ENCODE assay signal across 12 cellular contexts in genomic region chr2:157471078-157471477, GRCh38. TPM values are rescaled to one million over a fixed set of nuclear protein-coding genes. Genes with fewer than 3 reads are reported as not detected.
DNase-seq lines count a peak whose midpoint lies in the region; ATAC-seq and TF ChIP-seq lines count a peak whose summit lies in the region.
"Had no signal": no experiment of that assay in that cellular context is flagged by ENCODE, and none has a peak within 500 bp of the region (broad histone marks: within the 10 kb centered on the region; RNA-seq: fewer than 3 reads in every experiment).

No MANE protein-coding gene starts in this region.

- DNase-seq in activated CD4-positive, alpha-beta T cell treated with anti-CD3 and anti-CD28 coated beads, Interleukin-2, amount 10 ng/mL, durations not matched to agents 24 days and 14 days: peak; percentile 82
- DNase-seq in activated CD4-positive, alpha-beta T cell treated with anti-CD3 and anti-CD28 coated beads for 1 hour: no peak
- DNase-seq in T-helper 17 cell (no peak), spleen (no peak), MCF 10A (ENCODE audit: unreplicated experiment) (no peak), NCI-H446 (lab: John Stamatoyannopoulos, UW) (no peak), LoVo (ENCODE audit: low spot score) (no peak)
- DNase-seq: activated gamma-delta T cell, cortex of kidney, foreskin fibroblast, trophoblast cell had no signal

- TF ChIP-seq POLR2A in spleen (IDR thresholded peaks at IDR 0.05): no peak

- peaks cover 7 to 54% (median 27%) of the 10 kb centered on the region in 6 donors for H3K4me1 ChIP-seq in spleen

- peaks cover 79% of the 10 kb centered on the region for H3K4me1 Mint-ChIP-seq in activated CD4-positive, alpha-beta T cell treated with anti-CD3 and anti-CD28 coated beads, Interleukin-2, amount 10 ng/mL, durations not matched to agents 24 days and 14 days
- peaks cover 22% of the 10 kb centered on the region for H3K4me1 Mint-ChIP-seq in T-helper 17 cell
- H3K4me1 Mint-ChIP-seq in MCF 10A (ENCODE audit: insufficient read depth, unreplicated experiment): peaks cover 7% of the 10 kb centered on the region

- BruUV-seq in MCF 10A (replicated peaks; lab: Mats Ljungman, UMichigan): no TSS peak

- H3K9me3 ChIP-seq in T-helper 17 cell (ENCODE audit: control insufficient read depth, low read length, poor library complexity, severe bottlenecking): no peaks in the 10 kb centered on the region
- H3K9me3 ChIP-seq in spleen: no peaks in the 10 kb centered on the region

- H3K4me3 Mint-ChIP-seq in activated CD4-positive, alpha-beta T cell treated with anti-CD3 and anti-CD28 coated beads, Interleukin-2, amount 10 ng/mL, durations not matched to agents 24 days and 14 days: peak overlapping the region; percentile 78
- no peak overlapping the region for H3K4me3 Mint-ChIP-seq in T-helper 17 cell
- no peak overlapping the region for H3K4me3 Mint-ChIP-seq in MCF 10A (ENCODE audit: unreplicated experiment)

- CTCF ChIA-PET in MCF 10A (lab: Yijun Ruan, JAX): interaction anchor here (1.0 kb wide), 1 partner anchor 121 kb away, joined by 4 read pairs; no protein-coding TSS in a partner anchor

- H3K27ac ChIP-seq in spleen: peak overlapping the region in 5 of 8 donors; percentile 92 to 96 (median 94)

- H3K36me3 ChIP-seq in spleen: no peaks in the 10 kb centered on the region

- POLR2A ChIA-PET in MCF 10A (lab: Yijun Ruan, JAX): no interaction called here

- TF ChIP-seq CTCF in spleen (IDR thresholded peaks at IDR 0.05 in 8 of 11, conservative IDR thresholded peaks at IDR 0.05 in 3 of 11) (no peak), MCF 10A (IDR thresholded peaks at IDR 0.05; ENCODE audit: unreplicated experiment) (no peak)

- intact Hi-C loops in activated CD4-positive, alpha-beta T cell treated with anti-CD3 and anti-CD28 coated beads, Interleukin-2, amount 10 ng/mL, durations not matched to agents 24 days and 14 days (cut with micrococcal nuclease): no loop called here
- intact Hi-C loops in spleen (cut with DNase I; ENCODE audit: low total_unique reads): no loop called here
- intact Hi-C loops in MCF 10A (cut with micrococcal nuclease): no loop called here

- H3K4me3 ChIP-seq in spleen: no peak overlapping the region

- peaks cover 14% of the 10 kb centered on the region for H3K36me3 Mint-ChIP-seq in activated CD4-positive, alpha-beta T cell treated with anti-CD3 and anti-CD28 coated beads, Interleukin-2, amount 10 ng/mL, durations not matched to agents 24 days and 14 days (ENCODE audit: low read depth)
- H3K36me3 Mint-ChIP-seq in T-helper 17 cell (ENCODE audit: low read depth) (no peaks in the 10 kb centered on the region), MCF 10A (ENCODE audit: insufficient read depth, unreplicated experiment) (no peaks in the 10 kb centered on the region)

- peak overlapping the region; percentile 90 for H3K27ac Mint-ChIP-seq in activated CD4-positive, alpha-beta T cell treated with anti-CD3 and anti-CD28 coated beads, Interleukin-2, amount 10 ng/mL, durations not matched to agents 24 days and 14 days
- H3K27ac Mint-ChIP-seq in T-helper 17 cell: peak overlapping the region; percentile 96
- no peak overlapping the region for H3K27ac Mint-ChIP-seq in MCF 10A (ENCODE audit: low read depth, unreplicated experiment)

- ATAC-seq in HG02610 (IDR thresholded peaks at IDR 0.05; ENCODE audit: unreplicated experiment) (peak; percentile 19), T-helper 17 cell (no peak)

- H3K27me3 ChIP-seq in spleen (replicated peaks in 1 of 7): no peaks in the 10 kb centered on the region

- peaks cover 9% of the 10 kb centered on the region for H3K9me3 Mint-ChIP-seq in activated CD4-positive, alpha-beta T cell treated with anti-CD3 and anti-CD28 coated beads, Interleukin-2, amount 10 ng/mL, durations not matched to agents 24 days and 14 days
- H3K9me3 Mint-ChIP-seq in MCF 10A (ENCODE audit: unreplicated experiment): no peaks in the 10 kb centered on the region

- no peaks in the 10 kb centered on the region for H3K27me3 Mint-ChIP-seq in activated CD4-positive, alpha-beta T cell treated with anti-CD3 and anti-CD28 coated beads, Interleukin-2, amount 10 ng/mL, durations not matched to agents 24 days and 14 days
- H3K27me3 Mint-ChIP-seq in T-helper 17 cell: no peaks in the 10 kb centered on the region
- H3K27me3 Mint-ChIP-seq in MCF 10A (ENCODE audit: insufficient read depth, unreplicated experiment): no peaks in the 10 kb centered on the region

- 55 to 68% (median 63%) methylated on average over 3 of the region's 3 CpGs for WGBS in spleen, 5 donors

RNA-seq across cellular contexts. Expression of gene CYTIP, which starts 27.2 kb away (rescaled TPM):
- 320 and 321 TPM in 2 replicates for total RNA-seq in activated CD4-positive, alpha-beta T cell treated with anti-CD3 and anti-CD28 coated beads, Interleukin-2, amount 10 ng/mL, durations not matched to agents 24 days and 14 days
- total RNA-seq in T-helper 17 cell: 100 to 1,000 TPM; 286 to 294 TPM
- total RNA-seq in spleen: 100 to 1,000 TPM in 6 of 7 donors, 10 to 100 TPM in 1; 85.6 to 135 (median 106) TPM
- 10 to 100 TPM; 27.3 to 63.2 (median 29.3) TPM for polyA plus RNA-seq in spleen
- total RNA-seq in MCF 10A (2022): 0.19 TPM in 1 of 2 replicates, not detected in the other

Comparison
In these comparisons a context has a peak if more than half of its experiments do, and no peak if none do; other contexts are left out.
1. RNA of gene CYTIP, which starts 27.2 kb away (total RNA-seq): 320 to 321 TPM in activated CD4-positive, alpha-beta T cell treated with anti-CD3 and anti-CD28 coated beads, Interleukin-2, amount 10 ng/mL, durations not matched to agents 24 days and 14 days, 286 to 294 TPM in T-helper 17 cell and 85.6 to 135 TPM in spleen; 0.19 TPM in MCF 10A; every median in the first group is over 10 times any median in the second.